In the genomic region with DNA sequence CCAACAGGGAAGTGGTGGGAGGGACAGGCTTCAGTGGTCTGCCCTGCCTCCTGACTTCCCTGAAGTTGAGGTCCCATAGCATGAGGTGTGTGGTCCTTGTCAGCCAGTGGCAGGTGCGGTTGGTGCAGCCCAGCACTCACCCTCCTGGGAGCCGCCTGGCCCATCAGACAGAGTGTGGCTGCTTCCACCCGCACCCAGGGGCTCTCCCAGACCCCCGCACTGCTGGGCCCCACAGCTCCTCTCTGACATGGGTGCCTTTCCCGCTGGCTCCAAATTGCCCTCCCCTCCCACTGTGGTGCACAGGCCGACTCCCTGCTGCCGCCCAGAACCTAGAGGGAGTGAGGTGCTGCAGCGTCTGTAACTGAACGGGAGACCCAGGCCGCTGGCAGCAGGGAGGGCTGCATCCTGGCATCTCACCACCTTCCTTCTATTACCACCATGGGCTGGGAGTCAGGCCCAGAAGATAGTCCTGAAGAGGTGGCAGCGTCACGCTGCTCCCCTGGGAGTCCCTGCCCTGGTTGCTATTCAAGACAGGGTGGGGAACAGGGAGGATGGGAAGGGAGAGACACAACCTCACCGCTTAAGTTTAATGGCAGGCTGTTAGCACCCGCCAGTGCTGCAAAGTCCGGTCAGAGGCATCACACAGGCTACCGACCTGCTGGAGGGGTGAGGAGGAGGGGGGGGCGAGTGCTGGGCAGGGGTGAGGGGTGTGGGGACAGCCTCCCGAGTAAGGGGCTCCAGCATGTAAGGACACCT, we compare ENCODE assay signal across 15 cellular contexts.
"Had no signal": no experiment of that assay in that cellular context is flagged by ENCODE, and none has a peak within 500 bp of the region (broad histone marks: within the 10 kb centered on the region; RNA-seq: fewer than 3 reads in every experiment).

No MANE protein-coding gene starts in this region.

- H3K27ac ChIP-seq: ascending aorta, cardiac muscle cell, left lung, right atrium auricular region, skin epidermis, thoracic aorta, vagina had no signal

- H3K4me3 ChIP-seq: ascending aorta, cardiac muscle cell, left lung, right atrium auricular region, skin epidermis, thoracic aorta, vagina had no signal

- H3K36me3 Mint-ChIP-seq: WTC11 had no signal

- H3K36me3 ChIP-seq: ascending aorta, cardiac muscle cell, left lung, right atrium auricular region, thoracic aorta, vagina had no signal

- H3K4me1 Mint-ChIP-seq: stimulated activated naive CD8-positive, alpha-beta T cell treated with anti-CD3 and anti-CD28 coated beads, Interleukin-15, amount 100 ng/mL, for 72 hours had no signal

- DNase-seq: activated CD4-positive, alpha-beta T cell treated with anti-CD3 and anti-CD28 coated beads for 48 hours; activated naive CD4-positive, alpha-beta T cell; foreskin melanocyte; mesenchymal stem cell; stimulated activated naive CD8-positive, alpha-beta T cell treated with anti-CD3 and anti-CD28 coated beads, Interleukin-15, amount 100 ng/mL, for 72 hours had no signal

- H3K4me3 Mint-ChIP-seq: activated T-helper 1 cell treated with anti-CD3 and anti-CD28 coated beads, Interleukin-12 subunit alpha, Interleukin-12 subunit beta, Interleukin-2, Interleukin-4 antibody, amounts not matched to agents 30 ng/mL and 10 ng/mL and 1 ng/mL, durations not matched to agents 14 hours and 24 hours and 36 hours; neural crest cell; stimulated activated naive CD8-positive, alpha-beta T cell treated with anti-CD3 and anti-CD28 coated beads, Interleukin-15, amount 100 ng/mL, for 72 hours; WTC11 had no signal

- H3K27ac Mint-ChIP-seq: activated T-helper 1 cell treated with anti-CD3 and anti-CD28 coated beads, Interleukin-12 subunit alpha, Interleukin-12 subunit beta, Interleukin-2, Interleukin-4 antibody, amounts not matched to agents 30 ng/mL and 10 ng/mL and 1 ng/mL, durations not matched to agents 14 hours and 24 hours and 36 hours; stimulated activated naive CD8-positive, alpha-beta T cell treated with anti-CD3 and anti-CD28 coated beads, Interleukin-15, amount 100 ng/mL, for 72 hours had no signal

- H3K9me3 Mint-ChIP-seq: activated T-helper 1 cell treated with anti-CD3 and anti-CD28 coated beads, Interleukin-12 subunit alpha, Interleukin-12 subunit beta, Interleukin-2, Interleukin-4 antibody, amounts not matched to agents 30 ng/mL and 10 ng/mL and 1 ng/mL, durations not matched to agents 14 hours and 24 hours and 36 hours; neural crest cell; stimulated activated naive CD8-positive, alpha-beta T cell treated with anti-CD3 and anti-CD28 coated beads, Interleukin-15, amount 100 ng/mL, for 72 hours; WTC11 had no signal

- H3K9me3 ChIP-seq: ascending aorta, left lung, right atrium auricular region, thoracic aorta, vagina had no signal

- H3K27me3 ChIP-seq: ascending aorta, right atrium auricular region, vagina had no signal

- ATAC-seq: stimulated activated naive CD8-positive, alpha-beta T cell treated with anti-CD3 and anti-CD28 coated beads, Interleukin-15, amount 100 ng/mL, for 72 hours; WTC11 had no signal
